In genomic region chr14:55578511-55578910, GRCh38 we compare ENCODE assay signal across 9 cellular contexts. TPM values are rescaled to one million over a fixed set of nuclear protein-coding genes. Genes with fewer than 3 reads are reported as not detected.
A peak's percentile ranks its signal among the peaks of the same experiment; 100 is the strongest.
DNase-seq lines count a peak whose midpoint lies in the region; ATAC-seq and TF ChIP-seq lines count a peak whose summit lies in the region.
"Had no signal": no experiment of that assay in that cellular context is flagged by ENCODE, and none has a peak within 500 bp of the region (broad histone marks: within the 10 kb centered on the region; RNA-seq: fewer than 3 reads in every experiment).

No MANE protein-coding gene starts in this region.

- TF ChIP-seq POLR2A in erythroblast (IDR thresholded peaks at IDR 0.05; ENCODE audit: low read length) = no peak

- no peaks in the 10 kb centered on the region for H3K9me3 ChIP-seq in heart right ventricle
- H3K9me3 ChIP-seq in WERI-Rb-1 (ENCODE audit: severe bottlenecking) = no peaks in the 10 kb centered on the region
- H3K9me3 ChIP-seq in upper lobe of right lung = no peaks in the 10 kb centered on the region

- H3K27me3 ChIP-seq in heart right ventricle = no peaks in the 10 kb centered on the region
- H3K27me3 ChIP-seq in WERI-Rb-1 (ENCODE audit: insufficient read depth, low read depth, severe bottlenecking) = no peaks in the 10 kb centered on the region
- no peaks in the 10 kb centered on the region for H3K27me3 ChIP-seq in upper lobe of right lung

- ATAC-seq in heart right ventricle (no peak), left ventricle myocardium superior (no peak), upper lobe of right lung (no peak), GM18907 (IDR thresholded peaks at IDR 0.05; ENCODE audit: unreplicated experiment) (no peak)

- TF ChIP-seq CTCF in heart right ventricle (IDR thresholded peaks at IDR 0.05) (no peak), WERI-Rb-1 (IDR thresholded peaks at IDR 0.05; ENCODE audit: low read depth, low read length) (no peak), upper lobe of right lung (IDR thresholded peaks at IDR 0.05) (no peak)

- intact Hi-C loops in heart right ventricle (cut with DNase I) (loop anchor here in 7 of 10 donors (5.0 to 10.0 kb wide), 4 partner anchors 86 to 134 kb away; partner anchors contain the start of gene TBPL2 (in 2 of the 7)), left ventricle myocardium superior (cut with micrococcal nuclease) (no loop called here), upper lobe of right lung (cut with DNase I) (no loop called here)

- H3K27ac ChIP-seq in heart right ventricle (peak overlapping the region in 7 of 10 donors; percentile 86 to 99 (median 96)), WERI-Rb-1 (peak overlapping the region; percentile 94), upper lobe of right lung (no peak overlapping the region)

- WGBS in heart right ventricle, 2 donors = 44 to 62% methylated on average over 8 of the region's 8 CpGs

- H3K4me1 ChIP-seq in heart right ventricle = peaks cover 0 to 37% (median 25%) of the 10 kb centered on the region in 9 donors
- peaks cover 22% of the 10 kb centered on the region for H3K4me1 ChIP-seq in upper lobe of right lung

- peaks cover 0 to 8% (median 0%) of the 10 kb centered on the region in 9 donors for H3K36me3 ChIP-seq in heart right ventricle
- peaks cover 11% of the 10 kb centered on the region for H3K36me3 ChIP-seq in WERI-Rb-1
- H3K36me3 ChIP-seq in upper lobe of right lung = no peaks in the 10 kb centered on the region

- peak overlapping the region in 8 of 10 donors; percentile 79 to 99 (median 88) for H3K4me3 ChIP-seq in heart right ventricle
- peak overlapping the region; percentile 98 for H3K4me3 ChIP-seq in WERI-Rb-1 (ENCODE audit: low read depth, low read length)
- H3K4me3 ChIP-seq in iPS-11a (ENCODE audit: low read depth, low read length) = peak overlapping the region; percentile 86
- peak overlapping the region; percentile 67 for H3K4me3 ChIP-seq in upper lobe of right lung

- DNase-seq in heart right ventricle = no peak
- DNase-seq in left ventricle myocardium superior = no peak
- peak; percentile 31 for DNase-seq in WERI-Rb-1
- no peak for DNase-seq in upper lobe of right lung
- no peak for DNase-seq in erythroblast (lab: John Stamatoyannopoulos, UW)
- no peak for DNase-seq in T1000 (lab: John Stamatoyannopoulos, UW)
- DNase-seq: aorta had no signal

RNA-seq across cellular contexts. Expression of gene KTN1, which starts 1.5 kb away (rescaled TPM):
- total RNA-seq in heart right ventricle (100 to 1,000 TPM; 205 to 293 (median 254) TPM), left ventricle myocardium superior (290 TPM), upper lobe of right lung (179 TPM)
- polyA plus RNA-seq in heart right ventricle = 100 to 1,000 TPM; 161 to 174 TPM

Comparison
In these comparisons a context has a peak if more than half of its experiments do, and no peak if none do; other contexts are left out.
1. intact Hi-C loops: an anchor here in heart right ventricle (5.0 to 10.0 kb wide); none called in left ventricle myocardium superior and upper lobe of right lung.